In the genomic region with DNA sequence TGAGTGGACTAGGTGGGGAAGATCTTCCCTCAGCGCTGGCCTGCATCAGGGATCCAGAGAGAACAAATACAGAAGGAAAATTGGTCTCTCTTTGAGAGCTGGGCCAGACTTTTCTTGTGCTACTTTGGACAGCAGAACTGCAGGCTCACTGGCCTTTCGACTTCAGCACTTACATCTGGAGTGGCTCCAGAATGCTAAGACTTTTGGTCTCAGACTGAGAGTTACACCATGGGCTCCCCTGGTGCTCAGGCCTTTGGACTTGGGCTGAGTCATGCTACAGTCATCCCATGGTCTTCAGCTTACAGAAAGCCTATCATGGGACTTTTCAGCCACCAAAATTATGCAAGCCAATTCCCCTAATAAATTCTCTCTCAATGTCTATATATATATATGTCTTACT, we compare ENCODE assay signal across 1 cellular context.
TF ChIP-seq lines count a peak whose summit lies in the region.

No MANE protein-coding gene starts in this region.

TF ChIP-seq in HepG2, 621 proteins besides CTCF, POLR2A, EP300 and RAD21 (continued from another document):
- TF ChIP-seq CREBL2 (CRISPR knock-in tag; IDR thresholded peaks at IDR 0.05; ENCODE audit: borderline replicate concordance) (no peak), MEIS1 (CRISPR knock-in tag; IDR thresholded peaks at IDR 0.05; ENCODE audit: borderline replicate concordance) (no peak), ZNF782 (CRISPR knock-in tag; IDR thresholded peaks at IDR 0.05; ENCODE audit: borderline replicate concordance) (no peak), ZNF350 (CRISPR knock-in tag; IDR thresholded peaks at IDR 0.05; ENCODE audit: borderline replicate concordance, low read depth) (no peak), MIER2 (CRISPR knock-in tag; IDR thresholded peaks at IDR 0.05) (peak; percentile 68; the same call in 1 of the 2 replicates), HMG20A (CRISPR knock-in tag; IDR thresholded peaks at IDR 0.05; ENCODE audit: borderline replicate concordance) (no peak), ARID5B (CRISPR knock-in tag; IDR thresholded peaks at IDR 0.05) (peak; percentile 36; the same call in 1 of the 2 replicates), FOSL2 (CRISPR knock-in tag; IDR thresholded peaks at IDR 0.05) (peak; percentile 93), ZNF674 (CRISPR knock-in tag; IDR thresholded peaks at IDR 0.05; ENCODE audit: low read depth) (no peak), NFE2L2 (IDR thresholded peaks at IDR 0.05; ENCODE audit: low read length) (peak; percentile 17; the same call in 1 of the 2 replicates), HNRNPH1 (optimal IDR thresholded peaks at IDR 0.05; ENCODE audit: low read depth, low read length) (no peak), MTA1 (CRISPR knock-in tag; IDR thresholded peaks at IDR 0.05; ENCODE audit: borderline replicate concordance) (no peak), ZNF550 (CRISPR knock-in tag; IDR thresholded peaks at IDR 0.05; ENCODE audit: borderline replicate concordance) (no peak), HNF4A (CRISPR knock-in tag; IDR thresholded peaks at IDR 0.05) (peak; percentile 61), ARNT (IDR thresholded peaks at IDR 0.05) (no peak), ZNF556 (CRISPR knock-in tag; IDR thresholded peaks at IDR 0.05; ENCODE audit: borderline replicate concordance) (no peak), SNAPC5 (CRISPR knock-in tag; IDR thresholded peaks at IDR 0.05; ENCODE audit: borderline replicate concordance) (no peak), XRCC5 (optimal IDR thresholded peaks at IDR 0.05; ENCODE audit: low read length) (peak; percentile 28), POLR2AphosphoS5 (IDR thresholded peaks at IDR 0.05; ENCODE audit: low read depth, low read length) (no peak), ZNF841 (CRISPR knock-in tag; IDR thresholded peaks at IDR 0.05; ENCODE audit: borderline replicate concordance) (no peak), ZNF720 (CRISPR knock-in tag; IDR thresholded peaks at IDR 0.05) (no peak), GATAD2A (CRISPR knock-in tag; IDR thresholded peaks at IDR 0.05) (peak; percentile 27; the same call in 1 of the 2 replicates), RELA (CRISPR knock-in tag; IDR thresholded peaks at IDR 0.05) (no peak), NCOA2 (CRISPR knock-in tag; IDR thresholded peaks at IDR 0.05) (no peak), SAP130 (CRISPR knock-in tag; IDR thresholded peaks at IDR 0.05; ENCODE audit: low read depth) (no peak), ZNF619 (CRISPR knock-in tag; IDR thresholded peaks at IDR 0.05) (no peak), RFX5 (IDR thresholded peaks at IDR 0.05; ENCODE audit: low read depth, low read length) (no peak), TOPORS (CRISPR knock-in tag; IDR thresholded peaks at IDR 0.05) (no peak), ATAD3A (CRISPR knock-in tag; IDR thresholded peaks at IDR 0.05) (no peak), REST (IDR thresholded peaks at IDR 0.05; ENCODE audit: borderline replicate concordance in 1 of 2, low read depth in 1 of 2, low read length in 2 of 2) (peak in 1 of 2 experiments; percentile 71; a peak in 1 of 4 replicates), ZBTB3 (CRISPR knock-in tag; IDR thresholded peaks at IDR 0.05; ENCODE audit: borderline replicate concordance, low read depth) (no peak), ZNF75D (CRISPR knock-in tag; IDR thresholded peaks at IDR 0.05; ENCODE audit: borderline replicate concordance) (no peak), ZBTB26 (CRISPR knock-in tag; IDR thresholded peaks at IDR 0.05; ENCODE audit: borderline replicate concordance) (peak; percentile 91), MED8 (CRISPR knock-in tag; IDR thresholded peaks at IDR 0.05; ENCODE audit: insufficient replicate concordance) (no peak), ZNF546 (CRISPR knock-in tag; conservative IDR thresholded peaks at IDR 0.05) (no peak), CCDC6 (CRISPR knock-in tag; IDR thresholded peaks at IDR 0.05) (no peak), ZNF776 (CRISPR knock-in tag; IDR thresholded peaks at IDR 0.05) (no peak)
- TF ChIP-seq, protein P1, sequence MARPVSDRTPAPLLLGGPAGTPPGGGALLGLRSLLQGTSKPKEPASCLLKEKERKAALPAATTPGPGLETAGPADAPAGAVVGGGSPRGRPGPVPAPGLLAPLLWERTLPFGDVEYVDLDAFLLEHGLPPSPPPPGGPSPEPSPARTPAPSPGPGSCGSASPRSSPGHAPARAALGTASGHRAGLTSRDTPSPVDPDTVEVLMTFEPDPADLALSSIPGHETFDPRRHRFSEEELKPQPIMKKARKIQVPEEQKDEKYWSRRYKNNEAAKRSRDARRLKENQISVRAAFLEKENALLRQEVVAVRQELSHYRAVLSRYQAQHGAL (CRISPR knock-in tag; IDR thresholded peaks at IDR 0.05; ENCODE audit: not compliant biosample characterization), result no peak
TF ChIP-seq in HepG2: peak in this region for 13.
